Comparison of ENCODE assay signal across 9 cellular contexts in genomic region chr10:101402711-101403110, GRCh38.
"Had no signal": no experiment of that assay in that cellular context is flagged by ENCODE, and none has a peak within 500 bp of the region (broad histone marks: within the 10 kb centered on the region; RNA-seq: fewer than 3 reads in every experiment).

No MANE protein-coding gene starts in this region.

- ATAC-seq: HCT116, K562 had no signal

- H3K9me3 Mint-ChIP-seq: HFFc6 had no signal

- H3K27ac ChIP-seq: GM23248 had no signal

- FAIRE-seq: HTR-8/SVneo, K562 had no signal

- DNase-seq: GM23248, GOT3, H7, HFFc6, IMR-90, KG1 had no signal

- H3K4me3 ChIP-seq: GM23248, K562 had no signal

- H3K27ac Mint-ChIP-seq: HFFc6 had no signal

- H3K4me3 Mint-ChIP-seq: HFFc6 had no signal

- H2AFZ ChIP-seq: GM23248 had no signal

- H3K9ac ChIP-seq: GM23248 had no signal
